In the genomic region with DNA sequence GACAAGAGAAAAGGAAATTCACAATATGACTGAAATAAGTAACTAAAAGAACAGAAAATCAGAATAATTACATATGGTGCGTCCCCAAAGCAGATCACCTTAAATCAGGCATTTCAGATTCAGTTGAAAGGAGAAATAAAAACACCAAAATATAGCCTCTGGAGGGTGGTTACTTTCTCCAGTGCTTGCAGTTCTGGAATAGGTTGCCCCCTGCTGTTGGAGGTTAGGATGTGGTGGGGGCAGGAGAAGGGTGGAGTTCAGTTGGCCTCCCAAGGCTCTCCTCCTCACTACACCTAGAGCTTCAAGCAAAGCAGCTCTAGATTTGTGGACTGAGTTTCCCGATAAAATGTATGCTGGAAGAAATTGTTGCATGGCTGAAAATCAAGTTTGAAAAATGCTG, we compare ENCODE assay signal across 8 cellular contexts.
DNase-seq lines count a peak whose midpoint lies in the region; ATAC-seq and TF ChIP-seq lines count a peak whose summit lies in the region.

No MANE protein-coding gene starts in this region.

- WGBS in psoas muscle, 3 donors = 91 to 94% (median 91%) methylated on average over 2 of the region's 2 CpGs

- peaks cover 0 to 3% (median 0%) of the 10 kb centered on the region in 3 donors for H3K27me3 ChIP-seq in psoas muscle (ENCODE audit: insufficient read depth in 3 of 3, low read length in 2 of 3)

- H3K4me3 ChIP-seq in astrocyte of the spinal cord (ENCODE audit: low read depth, low read length) (no peak overlapping the region), psoas muscle (no peak overlapping the region)

- no peaks in the 10 kb centered on the region for H3K4me1 ChIP-seq in psoas muscle

- DNase-seq in SIG-M5 treated with dmso at 0.1 percent for 504 hours (lab: John Stamatoyannopoulos, UW; ENCODE audit: unreplicated experiment) (peak; percentile 22), SIG-M5 (lab: John Stamatoyannopoulos, UW) (no peak), astrocyte of the spinal cord (ENCODE audit: low read depth, low spot score) (peak; percentile 15), psoas muscle (no peak), putamen (ENCODE audit: low spot score) (no peak), dedifferentiated amniotic fluid mesenchymal stem cell (ENCODE audit: extremely low spot score) (no peak), SKM-1 treated with dmso at 0.1 percent for 144 hours (lab: John Stamatoyannopoulos, UW; ENCODE audit: unreplicated experiment) (no peak)

- H3K27ac ChIP-seq in psoas muscle = no peak overlapping the region

- peak; percentile 72 for ATAC-seq in HG03280 (IDR thresholded peaks at IDR 0.05; ENCODE audit: unreplicated experiment)
- ATAC-seq in psoas muscle = peak in 2 of 4 donors; percentile 56 to 62

- no peaks in the 10 kb centered on the region for H3K9me3 ChIP-seq in psoas muscle

- no peaks in the 10 kb centered on the region for H3K36me3 ChIP-seq in psoas muscle (ENCODE audit: insufficient read depth in 1 of 2, low read depth in 1 of 2)

- in situ Hi-C loops in astrocyte of the spinal cord (cut with HindIII; ENCODE audit: low sequenced_read_pairs) = no loop called here

- peak; percentile 37 for TF ChIP-seq CTCF in astrocyte of the spinal cord (IDR thresholded peaks at IDR 0.05; ENCODE audit: low read depth, low read length)
- TF ChIP-seq CTCF in psoas muscle (IDR thresholded peaks at IDR 0.05) = peak; percentile 40

- intact Hi-C loops in psoas muscle (cut with DNase I) = loop anchor here (5.0 to 10.0 kb wide), 2 partner anchors 99 to 101 kb away; no protein-coding TSS in a partner anchor

Comparison
In these comparisons a context has a peak if more than half of its experiments do, and no peak if none do; other contexts are left out.
1. DNase-seq: peak in SIG-M5 treated with dmso at 0.1 percent for 504 hours (single experiment) and astrocyte of the spinal cord (single experiment); none in SIG-M5 (single experiment), psoas muscle (0 of 2), putamen (single experiment), dedifferentiated amniotic fluid mesenchymal stem cell (single experiment) and SKM-1 treated with dmso at 0.1 percent for 144 hours (single experiment).